In the genomic region with DNA sequence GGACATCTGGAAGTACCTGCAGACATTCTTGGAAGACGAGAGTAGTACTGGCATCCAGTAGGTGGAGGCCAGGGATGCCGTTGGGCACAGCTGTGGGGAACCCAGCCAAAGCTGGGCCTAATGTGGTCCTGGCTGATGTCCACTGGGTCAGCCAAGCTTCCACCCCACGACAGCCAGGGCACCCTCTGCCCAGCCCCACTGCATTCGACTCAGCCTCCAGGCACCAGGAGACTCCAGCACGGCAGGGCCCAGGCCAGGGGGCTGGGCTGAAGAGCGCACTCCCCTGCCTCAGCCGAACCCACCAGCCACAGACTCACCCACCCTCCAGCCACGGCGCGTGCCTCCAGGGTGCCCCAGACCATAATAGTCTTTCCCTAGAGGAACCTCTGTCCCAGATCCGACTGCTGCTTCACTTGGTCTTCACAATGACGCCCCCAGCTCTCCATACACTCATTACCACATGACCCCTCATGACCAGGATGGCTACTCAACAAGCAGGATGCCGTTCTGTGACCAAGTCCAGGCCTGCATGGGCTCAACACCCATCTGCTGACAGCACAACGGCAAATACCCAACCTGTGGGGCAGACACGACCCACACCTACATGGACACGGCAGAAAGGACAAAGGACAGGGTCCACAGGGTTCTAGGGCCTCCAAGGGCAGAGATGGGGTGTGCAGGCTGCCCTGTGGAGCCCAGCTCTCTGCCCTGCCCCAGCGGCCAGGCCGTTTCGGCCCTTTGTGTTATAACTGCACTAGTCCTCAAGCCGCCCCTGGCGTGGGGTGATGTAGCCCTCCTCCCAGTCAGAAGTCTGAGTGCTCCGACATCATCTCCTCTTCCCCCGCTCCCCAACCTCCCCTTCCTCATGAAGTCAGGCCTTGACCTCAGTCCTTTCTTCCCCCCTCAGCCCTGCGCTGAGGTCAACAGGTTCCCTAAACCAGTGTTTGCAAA, we compare ENCODE assay signal across 23 cellular contexts. TPM values are rescaled to one million over a fixed set of nuclear protein-coding genes. Genes with fewer than 3 reads are reported as not detected.
DNase-seq lines count a peak whose midpoint lies in the region; ATAC-seq, FAIRE-seq and TF ChIP-seq lines count a peak whose summit lies in the region.
"Had no signal": no experiment of that assay in that cellular context is flagged by ENCODE, and none has a peak within 500 bp of the region (broad histone marks: within the 10 kb centered on the region; RNA-seq: fewer than 3 reads in every experiment).

No MANE protein-coding gene starts in this region.

- no peak overlapping the region for H3K56ac ChIP-seq in H1 (replicated peaks; ENCODE audit: insufficient read length, low read depth, low read length)

- 84% methylated on average over 20 of the region's 24 CpGs; no CpG with 5 or more reads in 1 of the 2 experiments for WGBS in H1 (ENCODE audit: extremely low coverage in 1 of 2, insufficient coverage in 1 of 2, insufficient read length in 1 of 2, insufficient replicate concordance in 2 of 2, low coverage in 1 of 2, low lambda C conversion rate in 2 of 2, missing lambda C conversion rate in 1 of 2), 2 experiments

- TF ChIP-seq CTCF in H1 (IDR thresholded peaks at IDR 0.05; ENCODE audit: control extremely low read depth in 1 of 3, insufficient read depth in 1 of 3, low read depth in 1 of 3, low read length in 3 of 3) (no peak), upper lobe of right lung (IDR thresholded peaks at IDR 0.05) (no peak)

- ATAC-seq in memory B cell (ENCODE audit: low read depth) = no peak
- peak; percentile 7 for ATAC-seq in upper lobe of right lung
- no peak for ATAC-seq in left colon
- no peak for ATAC-seq in HG03039 (IDR thresholded peaks at IDR 0.05; ENCODE audit: unreplicated experiment)

- FAIRE-seq in H1 (lab: Jason Lieb, UNC) (no peak), H54 (lab: Jason Lieb, UNC) (no peak)
- FAIRE-seq: A204.1, endothelial cell of umbilical vein, GM18507 had no signal

- no peak for TF ChIP-seq EP300 in H1 (IDR thresholded peaks at IDR 0.05; ENCODE audit: borderline replicate concordance in 1 of 2, low read depth in 2 of 2, low read length in 2 of 2)

- DNase-seq in activated T-cell treated with anti-CD3 and anti-CD28 coated beads, Interleukin-2, amount 50 U/mL, for 24 hours = no peak
- DNase-seq in activated T-cell treated with anti-CD3 and anti-CD28 coated beads, Interleukin-2, amount 50 U/mL, for 1 hour = no peak
- DNase-seq in H1 (ENCODE audit: low read depth in 1 of 2, low spot score in 2 of 2) = no peak
- no peak for DNase-seq in memory B cell (ENCODE audit: low spot score in 2 of 2)
- DNase-seq in upper lobe of right lung = no peak
- DNase-seq in H54 (ENCODE audit: insufficient read length, low spot score) = no peak
- no peak for DNase-seq in left colon
- DNase-seq: activated CD4-positive, alpha-beta T cell treated with anti-CD3 and anti-CD28 coated beads, Interleukin-2, amount 50 U/mL, for 48 hours; cerebellar nuclear complex; mesendoderm; MV-4-11; NCI-H2029 treated with DMSO at 0.1 percent for 48 hours; NCI-H526; PC-9; SK-N-SH; stimulated activated CD4-positive, alpha-beta T cell treated with anti-CD3 and anti-CD28 coated beads, Interleukin-4, amount 100 ng/mL, for 1 hour; stimulated activated CD8-positive, alpha-beta memory T cell treated with anti-CD3 and anti-CD28 coated beads, Interleukin-4, amount 100 ng/mL, for 48 hours had no signal

- peak overlapping the region; percentile 37 for H3K27ac Mint-ChIP-seq in activated T-cell treated with anti-CD3 and anti-CD28 coated beads, Interleukin-2, amount 50 U/mL, for 24 hours
- H3K27ac Mint-ChIP-seq in memory B cell = peak overlapping the region; percentile 81
- H3K27ac Mint-ChIP-seq: type B pancreatic cell had no signal

- POLR2A ChIA-PET in H1 (lab: Charles Lee; ENCODE audit: partially characterized antibody) = no interaction called here

- no peak for TF ChIP-seq RAD21 in H1 (IDR thresholded peaks at IDR 0.05 in 1 of 2, conservative IDR thresholded peaks at IDR 0.05 in 1 of 2; ENCODE audit: low read depth in 2 of 2, low read length in 2 of 2)

- H3K79me1 ChIP-seq in H1 (ENCODE audit: low read depth, low read length) = peaks cover 51% of the 10 kb centered on the region

- peaks cover 0 to 98% of the 10 kb centered on the region in 2 experiments; a peak in 2 of 4 replicates for H3K79me2 ChIP-seq in H1 (ENCODE audit: control insufficient read depth in 1 of 2, insufficient read depth in 2 of 2, low read length in 2 of 2)

- H3K9ac ChIP-seq in H1 (replicated peaks in 1 of 4; ENCODE audit: extremely low read depth in 1 of 4, low read depth in 3 of 4, low read length in 3 of 4) = no peak overlapping the region
- H3K9ac ChIP-seq: SK-N-SH had no signal

- H3K23me2 ChIP-seq in H1 (ENCODE audit: low read depth, low read length) = no peaks in the 10 kb centered on the region

- H3K14ac ChIP-seq in H1 (ENCODE audit: insufficient read length) = no peak overlapping the region

- no peak overlapping the region for H3K4ac ChIP-seq in H1 (replicated peaks; ENCODE audit: insufficient read length, low read depth, low read length)

- H3K9me3 Mint-ChIP-seq in activated T-cell treated with anti-CD3 and anti-CD28 coated beads, Interleukin-2, amount 50 U/mL, for 24 hours = no peaks in the 10 kb centered on the region
- H3K9me3 Mint-ChIP-seq in memory B cell = no peaks in the 10 kb centered on the region
- H3K9me3 Mint-ChIP-seq: type B pancreatic cell had no signal

- H2AFZ ChIP-seq in H1 (ENCODE audit: low read length) = no peak overlapping the region
- H2AFZ ChIP-seq: PC-9 had no signal

- H3K23ac ChIP-seq in H1 (ENCODE audit: insufficient read length) = no peak overlapping the region

- H2BK15ac ChIP-seq in H1 (ENCODE audit: low read length) = no peak overlapping the region

- H3K4me3 ChIP-seq in H1 (ENCODE audit: extremely low read depth in 1 of 4, insufficient read depth in 2 of 4, low read depth in 3 of 4, low read length in 4 of 4) = no peak overlapping the region
- no peak overlapping the region for H3K4me3 ChIP-seq in upper lobe of right lung
- H3K4me3 ChIP-seq: BLaER1 treated with 17β-estradiol and CSF1 and Interleukin-3, amounts not matched to agents 10 nM and 100 nM; PC-9 had no signal

- no peak overlapping the region; the same call in 1 of the 2 replicates for H3K18ac ChIP-seq in H1 (ENCODE audit: extremely low read depth, low read length)

- H4K8ac ChIP-seq in H1 (ENCODE audit: extremely low read depth, insufficient read depth, low read length) = peak overlapping the region; percentile 53; the same call in 1 of the 2 replicates

- H3K4me1 ChIP-seq in H1 (replicated peaks in 1 of 4; ENCODE audit: control insufficient read depth in 3 of 4, insufficient read depth in 4 of 4, low read length in 3 of 4) = peaks cover 0 to 16% (median 2%) of the 10 kb centered on the region in 4 experiments; a peak in 6 of 7 replicates
- peaks cover 12% of the 10 kb centered on the region for H3K4me1 ChIP-seq in upper lobe of right lung

- H3K9me3 ChIP-seq in H1 (ENCODE audit: insufficient read depth in 2 of 2, low read depth in 1 of 2, low read length in 1 of 2) (no peaks in the 10 kb centered on the region), upper lobe of right lung (no peaks in the 10 kb centered on the region)
- H3K9me3 ChIP-seq: BLaER1 treated with 17β-estradiol and CSF1 and Interleukin-3, amounts not matched to agents 10 nM and 100 nM; SK-N-SH had no signal

- H3K36me3 Mint-ChIP-seq in activated T-cell treated with anti-CD3 and anti-CD28 coated beads, Interleukin-2, amount 50 U/mL, for 24 hours (ENCODE audit: low read depth) = no peaks in the 10 kb centered on the region
- peaks cover 6% of the 10 kb centered on the region for H3K36me3 Mint-ChIP-seq in memory B cell

- H2BK20ac ChIP-seq in H1 (ENCODE audit: low read length) = no peak overlapping the region

- no peak overlapping the region for H4K91ac ChIP-seq in H1 (replicated peaks; ENCODE audit: insufficient read length, low read length)

- no peak overlapping the region for H3K4me2 ChIP-seq in H1 (ENCODE audit: insufficient read depth in 1 of 2, low read depth in 2 of 2, low read length in 2 of 2)
- H3K4me2 ChIP-seq: PC-9, SK-N-SH had no signal

- H2AK5ac ChIP-seq in H1 (ENCODE audit: low read depth, low read length) = 0 out of 2 replicates have a peak overlapping the region, but pooled peaks have one; percentile 53

- peaks cover 38 to 49% of the 10 kb centered on the region in 2 experiments for H4K20me1 ChIP-seq in H1 (replicated peaks in 1 of 2; ENCODE audit: control insufficient read depth in 1 of 2, insufficient read depth in 2 of 2, low read length in 2 of 2)

- H3K27ac ChIP-seq in H1 (ENCODE audit: low read depth, low read length) (no peak overlapping the region), upper lobe of right lung (no peak overlapping the region)
- H3K27ac ChIP-seq: BLaER1 treated with 17β-estradiol and CSF1 and Interleukin-3, amounts not matched to agents 10 nM and 100 nM; PC-9 had no signal

- H3K27me3 Mint-ChIP-seq in activated T-cell treated with anti-CD3 and anti-CD28 coated beads, Interleukin-2, amount 50 U/mL, for 24 hours = no peaks in the 10 kb centered on the region
- no peaks in the 10 kb centered on the region for H3K27me3 Mint-ChIP-seq in memory B cell

- H3K36me3 ChIP-seq in H1 (ENCODE audit: control insufficient read depth in 2 of 4, insufficient read depth in 4 of 4, low read length in 3 of 4) (no peaks in the 10 kb centered on the region), upper lobe of right lung (no peaks in the 10 kb centered on the region)

- no peak overlapping the region for H2BK12ac ChIP-seq in H1 (ENCODE audit: low read depth, low read length)

- no peak overlapping the region for H2BK120ac ChIP-seq in H1 (replicated peaks; ENCODE audit: low read depth, low read length)

- H3K4me3 Mint-ChIP-seq in activated T-cell treated with anti-CD3 and anti-CD28 coated beads, Interleukin-2, amount 50 U/mL, for 24 hours = no peak overlapping the region
- H3K4me3 Mint-ChIP-seq in memory B cell = no peak overlapping the region
- H3K4me3 Mint-ChIP-seq: type B pancreatic cell had no signal

- 0 out of 2 replicates have a peak overlapping the region, but pooled peaks have one; percentile 35 for H2BK5ac ChIP-seq in H1 (ENCODE audit: low read depth, low read length)

- no peak overlapping the region for H4K5ac ChIP-seq in H1 (ENCODE audit: insufficient read length, low read depth, low read length)

- intact Hi-C loops in upper lobe of right lung (cut with DNase I) (no loop called here), left colon (cut with DNase I, micrococcal nuclease) (no loop called here)

- no peaks in the 10 kb centered on the region for H3K27me3 ChIP-seq in H1 (replicated peaks in 1 of 4; ENCODE audit: control insufficient read depth in 3 of 4, extremely low read depth in 1 of 4, insufficient read depth in 3 of 4, low read length in 3 of 4)
- H3K27me3 ChIP-seq in upper lobe of right lung = no peaks in the 10 kb centered on the region
- H3K27me3 ChIP-seq: BLaER1 treated with 17β-estradiol and CSF1 and Interleukin-3, amounts not matched to agents 10 nM and 100 nM had no signal

- H3K4me1 Mint-ChIP-seq in activated T-cell treated with anti-CD3 and anti-CD28 coated beads, Interleukin-2, amount 50 U/mL, for 24 hours (ENCODE audit: low read depth) = peaks cover 40% of the 10 kb centered on the region
- peaks cover 33% of the 10 kb centered on the region for H3K4me1 Mint-ChIP-seq in memory B cell

- TF ChIP-seq POLR2A in H1 (IDR thresholded peaks at IDR 0.05; ENCODE audit: control extremely low read depth in 1 of 2, low read depth in 2 of 2, low read length in 2 of 2) = no peak
- no peak for TF ChIP-seq POLR2A in H54 (IDR thresholded peaks at IDR 0.05; ENCODE audit: low read depth, low read length)

- CTCF ChIA-PET in H1 (lab: Charles Lee; ENCODE audit: partially characterized antibody) = interaction anchor here (1.0 to 13.8 kb wide), 4 partner anchors 14 to 43 kb away, joined by 3 to 128 read pairs (median 41); no protein-coding TSS in a partner anchor

RNA-seq across cellular contexts. Expression of a gene that starts 22.8 kb away (rescaled TPM):
- 143 and 148 TPM in 2 replicates for total RNA-seq in H1 (2021; fragmentation: NEBNext Ultra II Directional; extraction: Animal tissue kit (Norgen Biotek cat#: 25700))
- polyA plus RNA-seq in H1 (2011; rRNA removed) = 108 and 114 TPM in 2 replicates
- polyA plus RNA-seq in H1 (2011; cell fraction: cytosol; rRNA removed) = 87.6 TPM
- 123 TPM for polyA plus RNA-seq in H1 (2011; cell fraction: nucleus; rRNA removed)
- 86.3 to 118 TPM (median 110 TPM) in 4 replicates for polyA plus RNA-seq in H1 (2012, experiment 1 of 2)
- 103 TPM for polyA plus RNA-seq in H1 (2012, experiment 2 of 2)
- polyA plus RNA-seq in H1 (2013, experiment 1 of 2) = 62.3 TPM
- 61.5 TPM for polyA plus RNA-seq in H1 (2013, experiment 2 of 2)
- 278 and 326 TPM in 2 replicates for polyA minus RNA-seq in H1 (2011; rRNA and poly(A)+ RNA removed)
- polyA minus RNA-seq in H1 (2011; cell fraction: cytosol; rRNA and poly(A)+ RNA removed) = 85.3 TPM
- 55.2 TPM for polyA minus RNA-seq in H1 (2011; cell fraction: nucleus; rRNA and poly(A)+ RNA removed)
- total RNA-seq in upper lobe of right lung = 96.9 TPM
- total RNA-seq in left colon = 100 to 1,000 TPM; 138 to 142 TPM
